In genomic region chr2:135030826-135031225, GRCh38 we compare ENCODE assay signal across 12 cellular contexts. TPM values are rescaled to one million over a fixed set of nuclear protein-coding genes. Genes with fewer than 3 reads are reported as not detected.
DNase-seq lines count a peak whose midpoint lies in the region; ATAC-seq, FAIRE-seq and TF ChIP-seq lines count a peak whose summit lies in the region.
"Had no signal": no experiment of that assay in that cellular context is flagged by ENCODE, and none has a peak within 500 bp of the region (broad histone marks: within the 10 kb centered on the region; RNA-seq: fewer than 3 reads in every experiment).

No MANE protein-coding gene starts in this region.

- no peaks in the 10 kb centered on the region for H4K20me1 ChIP-seq in K562 (replicated peaks; ENCODE audit: control insufficient read depth, insufficient read depth, low read length)

- H2AFZ ChIP-seq in K562 (ENCODE audit: low read depth, low read length): no peak overlapping the region

- TF ChIP-seq POLR2A in K562 (conservative IDR thresholded peaks at IDR 0.05): no peak

- H3K27me3 ChIP-seq in K562 (ENCODE audit: control insufficient read depth in 2 of 2, insufficient read depth in 2 of 2, low read length in 2 of 2): peaks cover 0 to 5% of the 10 kb centered on the region in 2 experiments; a peak in 2 of 5 replicates
- H3K27me3 ChIP-seq: heart left ventricle, stomach had no signal

- peak; percentile 76; the same call in 2 of the 3 replicates for ATAC-seq in K562
- ATAC-seq: heart left ventricle; naive thymus-derived CD8-positive, alpha-beta T cell had no signal

- CTCF ChIA-PET in K562 (lab: Yijun Ruan, JAX; ENCODE audit: low intra/inter-chr PET ratio): no interaction called here

- H3K4me3 ChIP-seq in K562: no peak overlapping the region
- H3K4me3 ChIP-seq: heart left ventricle, stomach had no signal

- no peaks in the 10 kb centered on the region; a peak in 1 of 5 replicates for H3K4me1 ChIP-seq in K562 (replicated peaks in 1 of 2; ENCODE audit: control insufficient read depth in 2 of 2, insufficient read depth in 2 of 2, low read length in 2 of 2)
- H3K4me1 ChIP-seq: heart left ventricle, stomach had no signal

- DNase-seq in EL (peak; percentile 20), Kasumi-1 (lab: John Stamatoyannopoulos, UW) (peak; percentile 50 to 68), K562 (ENCODE audit: extremely low read depth in 1 of 4, low spot score in 3 of 4) (peak in 2 of 4 experiments; percentile 19 to 47), left kidney (ENCODE audit: low read depth, low spot score) (peak; percentile 86), NCI-H226 (no peak), NCI-H446 (lab: John Stamatoyannopoulos, UW) (no peak), Ammon's horn (ENCODE audit: low spot score) (no peak), NCI-H1694 treated with DMSO at 0.1 percent for 48 hours (lab: John Stamatoyannopoulos, UW) (no peak)
- DNase-seq: heart left ventricle; naive thymus-derived CD8-positive, alpha-beta T cell; stomach had no signal

- no peaks in the 10 kb centered on the region for H3K36me3 ChIP-seq in K562 (ENCODE audit: control insufficient read depth, insufficient read depth, low read length)
- H3K36me3 ChIP-seq: heart left ventricle, stomach had no signal

- POLR2A ChIA-PET in K562 (lab: Yijun Ruan, JAX): interaction anchor here (0.6 kb wide), 1 partner anchor 21 kb away, joined by 3 read pairs; the partner anchor contains the start of gene RAB3GAP1

- no peak for TF ChIP-seq EP300 in K562 (IDR thresholded peaks at IDR 0.05; ENCODE audit: low read length)

- H3K79me2 ChIP-seq in K562 (ENCODE audit: control insufficient read depth, insufficient read depth, low read length): no peaks in the 10 kb centered on the region

- no peak overlapping the region for H3K4me2 ChIP-seq in K562 (ENCODE audit: insufficient read depth, low read length)

- in situ Hi-C loops in K562 (cut with MboI): no loop called here

- intact Hi-C loops in K562 (cut with micrococcal nuclease): no loop called here

- H3K9me3 ChIP-seq in K562 (replicated peaks; ENCODE audit: control insufficient read depth, insufficient read depth, low read depth, low read length): no peaks in the 10 kb centered on the region
- H3K9me3 ChIP-seq: heart left ventricle, stomach had no signal

- no peak for TF ChIP-seq CTCF in K562 (IDR thresholded peaks at IDR 0.05 in 2 of 3, conservative IDR thresholded peaks at IDR 0.05 in 1 of 3; ENCODE audit: insufficient read depth in 2 of 3, low read depth in 1 of 3, low read length in 3 of 3)

- peak; percentile 78 for FAIRE-seq in K562 (lab: Jason Lieb, UNC)

- WGBS in K562 (ENCODE audit: insufficient coverage, low coverage, missing lambda C conversion rate): 0% methylated on average over 1 of the region's 1 CpG

- no peak overlapping the region for H3K27ac ChIP-seq in K562 (ENCODE audit: extremely low read depth, low read depth, low read length)
- H3K27ac ChIP-seq: heart left ventricle, stomach had no signal

- TF ChIP-seq RAD21 in K562 (CRISPR knock-in tag; conservative IDR thresholded peaks at IDR 0.05 in 1 of 2, IDR thresholded peaks at IDR 0.05 in 1 of 2): no peak

- no peak overlapping the region for H3K9ac ChIP-seq in K562 (ENCODE audit: insufficient read depth in 1 of 2, low read depth in 2 of 2, low read length in 2 of 2)

- H3K9me1 ChIP-seq in K562 (ENCODE audit: control insufficient read depth, insufficient read depth, low read length): no peaks in the 10 kb centered on the region

- no TSS peak for BruUV-seq in K562 (replicated peaks; lab: Mats Ljungman, UMichigan)

TF ChIP-seq in K562, 482 proteins besides CTCF, POLR2A, EP300 and RAD21 (continues in another document):
- peak; percentile 95 for TF ChIP-seq MIER1 (IDR thresholded peaks at IDR 0.05; ENCODE audit: low read depth)
- TF ChIP-seq AFF1 (IDR thresholded peaks at IDR 0.05; ENCODE audit: low read depth in 1 of 2, partially characterized antibody in 2 of 2): peak in 1 of 2 experiments; percentile 72
- peak; percentile 47; the same call in 1 of the 2 replicates for TF ChIP-seq ZNF766 (CRISPR knock-in tag; conservative IDR thresholded peaks at IDR 0.05)
- TF ChIP-seq EHMT2 (IDR thresholded peaks at IDR 0.05): peak; percentile 97
- no peak for TF ChIP-seq MAFF (IDR thresholded peaks at IDR 0.05; ENCODE audit: low read length)

RNA-seq across cellular contexts. Expression of gene MAP3K19, which starts 16.4 kb away (rescaled TPM):
- not detected in 2 replicates for total RNA-seq in K562 (2011; cell fraction: chromatin; rRNA removed; ENCODE audit: low replicate concordance)
- not detected in 2 replicates for total RNA-seq in K562 (2011; cell fraction: nucleolus; rRNA removed)
- not detected in 2 replicates for total RNA-seq in K562 (2011; cell fraction: nucleoplasm; rRNA removed)
- total RNA-seq in K562 (2014; rRNA removed) (not detected in 2 replicates), K562 (2014; rRNA removed; fragmentation: Illumina TruSeq; extraction: Trizol) (not detected in 2 replicates), K562 (2015; rRNA removed; fragmentation: Illumina TruSeq; extraction: Trizol) (not detected in 2 replicates), K562 (2021) (not detected in 2 replicates)
- polyA plus RNA-seq in K562 (2011; rRNA removed) (not detected in 2 replicates), K562 (2014; fragmentation: Illumina TruSeq; extraction: Trizol) (not detected in 2 replicates), K562 (2014; fragmentation: Nextera tagmentation; extraction: Ambion mirVana) (not detected), K562 (2014; rRNA removed) (0.29 TPM in 1 of 2 replicates, not detected in the other)
- polyA plus RNA-seq in K562 (2011; cell fraction: cytosol; rRNA removed): not detected in 2 replicates
- polyA plus RNA-seq in K562 (2011; cell fraction: nucleus; rRNA removed): not detected in 2 replicates
- polyA plus RNA-seq in K562 (2012): not detected in 2 replicates
- not detected in 2 replicates for polyA minus RNA-seq in K562 (2011; rRNA and poly(A)+ RNA removed)
- polyA minus RNA-seq in K562 (2011; cell fraction: cytosol; rRNA and poly(A)+ RNA removed): not detected in 2 replicates
- polyA minus RNA-seq in K562 (2011; cell fraction: nucleus; rRNA and poly(A)+ RNA removed): not detected in 2 replicates
- total RNA-seq: heart left ventricle; naive thymus-derived CD8-positive, alpha-beta T cell; T-helper 1 cell treated with Interleukin-12 subunit alpha and Interleukin-12 subunit beta and Interleukin-4 antibody, amounts not matched to agents 30 ng/mL and 1 ng/mL, for 36 hours had no signal
- polyA plus RNA-seq: heart left ventricle; naive thymus-derived CD8-positive, alpha-beta T cell; stomach had no signal

RNA-seq across cellular contexts. Expression of gene RAB3GAP1, which starts 21.3 kb away (rescaled TPM):
- total RNA-seq in K562 (2011; cell fraction: chromatin; rRNA removed; ENCODE audit: low replicate concordance): 46.1 and 127 TPM in 2 replicates
- total RNA-seq in K562 (2011; cell fraction: nucleolus; rRNA removed): 17.7 and 24.5 TPM in 2 replicates
- total RNA-seq in K562 (2011; cell fraction: nucleoplasm; rRNA removed): 49.3 and 67.2 TPM in 2 replicates
- total RNA-seq in K562 (2014; rRNA removed) (23.6 and 28.1 TPM in 2 replicates), K562 (2014; rRNA removed; fragmentation: Illumina TruSeq; extraction: Trizol) (48.6 and 56.6 TPM in 2 replicates), K562 (2015; rRNA removed; fragmentation: Illumina TruSeq; extraction: Trizol) (38.0 and 40.7 TPM in 2 replicates), K562 (2021) (33.0 and 35.0 TPM in 2 replicates)
- polyA plus RNA-seq in K562 (2011; rRNA removed) (19.1 and 25.0 TPM in 2 replicates), K562 (2014; fragmentation: Illumina TruSeq; extraction: Trizol) (32.9 and 38.0 TPM in 2 replicates), K562 (2014; fragmentation: Nextera tagmentation; extraction: Ambion mirVana) (10 to 100 TPM; 15.5 to 35.6 TPM), K562 (2014; rRNA removed) (24.4 and 27.3 TPM in 2 replicates)
- 7.2 and 17.3 TPM in 2 replicates for polyA plus RNA-seq in K562 (2011; cell fraction: cytosol; rRNA removed)
- polyA plus RNA-seq in K562 (2011; cell fraction: nucleus; rRNA removed): 14.1 and 18.3 TPM in 2 replicates
- 28.3 and 38.9 TPM in 2 replicates for polyA plus RNA-seq in K562 (2012)
- 66.9 and 67.5 TPM in 2 replicates for polyA minus RNA-seq in K562 (2011; rRNA and poly(A)+ RNA removed)
- polyA minus RNA-seq in K562 (2011; cell fraction: cytosol; rRNA and poly(A)+ RNA removed): 23.8 and 28.3 TPM in 2 replicates
- 18.6 and 30.9 TPM in 2 replicates for polyA minus RNA-seq in K562 (2011; cell fraction: nucleus; rRNA and poly(A)+ RNA removed)

Comparison
In these comparisons a context has a peak if more than half of its experiments do, and no peak if none do; other contexts are left out.
1. DNase-seq: peak in EL (single experiment), Kasumi-1 (2 of 2) and left kidney (single experiment); none in NCI-H226 (single experiment), NCI-H446 (0 of 2), Ammon's horn (single experiment) and NCI-H1694 treated with DMSO at 0.1 percent for 48 hours (single experiment).